Comparison of ENCODE assay signal across 22 cellular contexts in the genomic region with DNA sequence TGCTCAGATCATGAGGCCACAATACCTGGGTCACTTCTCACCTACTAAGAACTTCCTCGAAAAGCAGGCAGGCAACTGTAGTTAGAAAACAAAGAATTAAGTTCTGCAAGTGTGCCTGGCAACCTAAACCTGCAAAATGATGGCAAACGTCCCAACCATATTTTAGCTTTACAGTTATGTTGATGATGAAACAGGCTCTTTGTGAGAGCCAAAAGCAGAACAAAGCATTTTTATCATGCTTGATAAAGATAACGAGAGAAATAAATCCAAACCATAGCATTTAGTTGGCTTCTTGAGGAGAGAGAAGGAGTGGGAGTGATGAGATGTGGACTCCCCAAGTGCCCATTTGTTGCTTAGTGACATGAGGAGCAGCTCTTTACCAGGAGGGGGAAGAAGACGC.
"Had no signal": no experiment of that assay in that cellular context is flagged by ENCODE, and none has a peak within 500 bp of the region (broad histone marks: within the 10 kb centered on the region; RNA-seq: fewer than 3 reads in every experiment).

No MANE protein-coding gene starts in this region.

- H3K36me3 Mint-ChIP-seq: activated naive CD8-positive, alpha-beta T cell treated with anti-CD3 and anti-CD28 coated beads for 36 hours; naive thymus-derived CD4-positive, alpha-beta T cell; T-cell had no signal

- H3K4me3 Mint-ChIP-seq: activated naive CD8-positive, alpha-beta T cell treated with anti-CD3 and anti-CD28 coated beads for 36 hours; central memory CD8-positive, alpha-beta T cell; naive thymus-derived CD4-positive, alpha-beta T cell; T-cell; T-helper 2 cell treated with Interferon-gamma antibody and Interleukin-4, amounts not matched to agents 5 μg/mL and 100 μg/mL, for 36 hours had no signal

- H3K36me3 ChIP-seq: colonic mucosa, heart right ventricle, prostate gland, uterus, WERI-Rb-1 had no signal

- H3K4me1 ChIP-seq: colonic mucosa, prostate gland, uterus had no signal

- H3K4me3 ChIP-seq: colonic mucosa, heart right ventricle, prostate gland, testis, uterus had no signal

- H3K27ac ChIP-seq: colonic mucosa, epithelial cell of prostate, heart right ventricle, prostate gland, testis, uterus, WERI-Rb-1 had no signal

- ATAC-seq: heart right ventricle; left colon; naive thymus-derived CD4-positive, alpha-beta T cell; T-cell had no signal

- H3K9me3 Mint-ChIP-seq: activated naive CD8-positive, alpha-beta T cell treated with anti-CD3 and anti-CD28 coated beads for 36 hours; activated T-helper 2 cell treated with anti-CD3 and anti-CD28 coated beads, Interferon-gamma antibody, Interleukin-2, Interleukin-4, amounts not matched to agents 10 μg/mL and 5 μg/mL and 100 μg/mL, durations not matched to agents 14 hours and 24 hours and 36 hours; central memory CD8-positive, alpha-beta T cell; naive thymus-derived CD4-positive, alpha-beta T cell; T-cell; T-helper 2 cell treated with Interferon-gamma antibody and Interleukin-4, amounts not matched to agents 5 μg/mL and 100 μg/mL, for 36 hours had no signal

- H3K27ac Mint-ChIP-seq: activated naive CD8-positive, alpha-beta T cell treated with anti-CD3 and anti-CD28 coated beads for 36 hours; activated T-helper 2 cell treated with anti-CD3 and anti-CD28 coated beads, Interferon-gamma antibody, Interleukin-2, Interleukin-4, amounts not matched to agents 10 μg/mL and 5 μg/mL and 100 μg/mL, durations not matched to agents 14 hours and 24 hours and 36 hours; naive thymus-derived CD4-positive, alpha-beta T cell; T-cell; T-helper 2 cell treated with Interferon-gamma antibody and Interleukin-4, amounts not matched to agents 5 μg/mL and 100 μg/mL, for 36 hours had no signal

- DNase-seq: activated CD4-positive, alpha-beta T cell treated with anti-CD3 and anti-CD28 coated beads for 1 hour; activated naive CD4-positive, alpha-beta T cell; activated naive CD8-positive, alpha-beta T cell treated with anti-CD3 and anti-CD28 coated beads for 36 hours; activated T-cell treated with anti-CD3 and anti-CD28 coated beads, Interleukin-2, amount 50 U/mL, for 1 hour; colonic mucosa; foreskin fibroblast; heart right ventricle; left colon; mesenchymal stem cell; naive thymus-derived CD4-positive, alpha-beta T cell; stimulated activated CD4-positive, alpha-beta T cell treated with anti-CD3 and anti-CD28 coated beads, Interleukin-4, amount 100 ng/mL, for 1 hour; stimulated activated naive CD4-positive, alpha-beta T cell; T-cell; testis; trophoblast cell; uterus; WERI-Rb-1 had no signal

- H3K4me1 Mint-ChIP-seq: activated naive CD8-positive, alpha-beta T cell treated with anti-CD3 and anti-CD28 coated beads for 36 hours; central memory CD8-positive, alpha-beta T cell; naive thymus-derived CD4-positive, alpha-beta T cell; T-cell had no signal

- H3K27me3 Mint-ChIP-seq: activated naive CD8-positive, alpha-beta T cell treated with anti-CD3 and anti-CD28 coated beads for 36 hours; central memory CD8-positive, alpha-beta T cell had no signal

- H3K9me3 ChIP-seq: colonic mucosa, heart right ventricle, prostate gland, testis, uterus had no signal

- H3K27me3 ChIP-seq: colonic mucosa, heart right ventricle, testis, uterus had no signal
